ENCODE assay signal across 19 cellular contexts in genomic region chr10:91707236-91707635, GRCh38.
"Had no signal": no experiment of that assay in that cellular context is flagged by ENCODE, and none has a peak within 500 bp of the region (broad histone marks: within the 10 kb centered on the region; RNA-seq: fewer than 3 reads in every experiment).

No MANE protein-coding gene starts in this region.

- H3K27me3 ChIP-seq: sigmoid colon had no signal

- FAIRE-seq: endometrium, kidney, small intestine had no signal

- ATAC-seq: left cardiac atrium; naive thymus-derived CD4-positive, alpha-beta T cell; psoas muscle had no signal

- DNase-seq: cortex of kidney; effector memory CD4-positive, alpha-beta T cell; esophagus squamous epithelium; foreskin fibroblast; immature natural killer cell; kidney; left cardiac atrium; left ventricle myocardium inferior; naive thymus-derived CD4-positive, alpha-beta T cell; nephron progenitor cell; psoas muscle; sigmoid colon; small intestine; stimulated activated CD4-positive, alpha-beta T cell treated with anti-CD3 and anti-CD28 coated beads, Interleukin-12 subunit alpha, Interleukin-12 subunit beta, amount 100 ng/mL, for 4 hours; stimulated activated naive CD4-positive, alpha-beta T cell treated with Interleukin-2 at 50 U/mL for 16 hours; trophoblast cell had no signal

- H3K36me3 ChIP-seq: esophagus squamous epithelium, left ventricle myocardium inferior, neutrophil, sigmoid colon had no signal

- H3K4me1 ChIP-seq: left ventricle myocardium inferior, psoas muscle had no signal

- H3K4me3 ChIP-seq: esophagus squamous epithelium, left ventricle myocardium inferior, psoas muscle, sigmoid colon had no signal

- H3K9me3 ChIP-seq: esophagus squamous epithelium, left ventricle myocardium inferior, neutrophil, psoas muscle, sigmoid colon had no signal

- H3K27ac ChIP-seq: epithelial cell of prostate, esophagus squamous epithelium, left ventricle myocardium inferior, neutrophil, psoas muscle, sigmoid colon had no signal
